11 cellular contexts compared by ENCODE assay signal in the genomic region with DNA sequence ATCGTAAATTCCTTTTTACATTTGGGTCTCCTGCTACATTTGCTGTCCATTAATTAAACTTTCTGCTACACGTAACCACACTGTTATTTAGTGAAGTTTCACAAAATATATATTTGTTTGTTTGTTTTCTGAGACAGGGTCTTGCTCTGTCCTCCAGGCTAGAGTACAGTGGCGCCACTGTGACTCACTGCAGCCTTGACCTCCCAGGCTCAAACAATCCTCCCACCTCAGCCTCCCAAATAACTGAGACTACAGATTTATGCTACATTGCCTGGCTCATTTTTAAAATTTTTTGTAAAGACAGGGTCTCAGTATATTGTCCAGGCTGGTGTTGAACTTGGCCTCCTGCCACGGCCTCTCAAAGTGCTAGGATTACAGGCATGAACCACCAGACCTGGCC.
"Had no signal": no experiment of that assay in that cellular context is flagged by ENCODE, and none has a peak within 500 bp of the region (broad histone marks: within the 10 kb centered on the region; RNA-seq: fewer than 3 reads in every experiment).

No MANE protein-coding gene starts in this region.

- H3K9me3 ChIP-seq: HAP-1 had no signal

- H3K4me3 Mint-ChIP-seq: GM23338, H9, HFFc6 had no signal

- H3K4me1 Mint-ChIP-seq: GM23338, H9 had no signal

- H3K27ac ChIP-seq: GM23248 had no signal

- H3K4me3 ChIP-seq: GM23248, GM23338, HAP-1 had no signal

- H2AFZ ChIP-seq: GM23248, GM23338 had no signal

- H3K9ac ChIP-seq: GM23248 had no signal

- ATAC-seq: GM23338, HCT116 had no signal

- H3K9me3 Mint-ChIP-seq: H9, HFFc6 had no signal

- FAIRE-seq: H1, H54 had no signal

- DNase-seq: GM23248, GOT3, H7, H9, HCEC 1CT, HFFc6 had no signal

- H3K4me2 ChIP-seq: GM23338 had no signal

- H3K27ac Mint-ChIP-seq: GM23338, H9, HFFc6 had no signal
